Comparison of ENCODE assay signal across 25 cellular contexts in the genomic region with DNA sequence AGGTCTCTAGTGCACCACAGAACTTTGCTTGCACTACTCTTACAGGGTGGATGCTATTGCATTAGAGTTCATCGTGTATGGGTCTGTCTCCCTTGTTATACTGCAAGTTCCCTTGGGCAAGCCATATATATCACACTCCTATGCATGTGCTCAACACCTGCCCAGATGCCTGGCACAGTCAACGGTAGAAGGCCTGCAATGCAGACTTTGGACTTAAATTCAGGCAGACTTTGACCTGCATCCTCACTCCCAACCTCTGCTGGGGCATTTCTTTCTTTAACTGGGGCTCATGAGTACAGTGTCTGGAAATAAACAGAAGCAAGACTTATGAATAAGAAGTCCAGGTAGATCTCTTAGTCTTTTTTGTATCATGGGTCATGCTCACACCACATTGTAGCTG.
"Had no signal": no experiment of that assay in that cellular context is flagged by ENCODE, and none has a peak within 500 bp of the region (broad histone marks: within the 10 kb centered on the region; RNA-seq: fewer than 3 reads in every experiment).

No MANE protein-coding gene starts in this region.

- H3K4me3 ChIP-seq: neural progenitor cell, ovary, psoas muscle, skin epidermis, stomach, thoracic aorta, thyroid gland, tibial nerve, upper lobe of left lung, vagina had no signal

- H3K9me3 ChIP-seq: ovary, psoas muscle, stomach, thoracic aorta, thyroid gland, tibial nerve, upper lobe of left lung, vagina had no signal

- DNase-seq: natural killer cell; occipital lobe; ovary; posterior cingulate gyrus; psoas muscle; right cardiac atrium; stimulated activated CD4-positive, alpha-beta T cell treated with anti-CD3 and anti-CD28 coated beads, Interleukin-15, amount 100 ng/mL, for 24 hours; stimulated activated CD4-positive, alpha-beta T cell treated with anti-CD3 and anti-CD28 coated beads, Interleukin-2, amount 100 ng/mL, for 24 hours; stimulated activated CD4-positive, alpha-beta T cell treated with anti-CD3 and anti-CD28 coated beads, Interleukin-2, amount 100 ng/mL, for 48 hours; stimulated activated CD4-positive, alpha-beta T cell treated with anti-CD3 and anti-CD28 coated beads, Interleukin-4, amount 100 ng/mL, for 24 hours; stimulated activated naive B cell treated with anti-CD40 and anti-IgM and Interleukin-4, amounts not matched to agents 10 μg/mL and 1 μg/mL and 100 μg/mL, for 72 hours; stimulated activated naive CD4-positive, alpha-beta T cell treated with Interleukin-2 at 50 U/mL for 16 hours; stomach; thyroid gland; trophoblast cell; upper lobe of left lung had no signal

- H3K4me1 ChIP-seq: neural progenitor cell, parathyroid adenoma, psoas muscle, thyroid gland, tibial nerve, upper lobe of left lung, vagina had no signal

- ATAC-seq: natural killer cell; psoas muscle; sciatic nerve; stimulated activated effector memory CD8-positive, alpha-beta T cell treated with anti-CD3 and anti-CD28 coated beads, Interleukin-12 subunit alpha, Interleukin-12 subunit beta, amount 100 ng/mL, for 72 hours; stimulated activated naive B cell treated with anti-CD40 and anti-IgM and Interleukin-4, amounts not matched to agents 10 μg/mL and 1 μg/mL and 100 μg/mL, for 72 hours had no signal

- H3K9ac ChIP-seq: neural progenitor cell, parathyroid adenoma had no signal

- H3K36me3 ChIP-seq: neural progenitor cell, ovary, stomach, thoracic aorta, thyroid gland, tibial nerve, upper lobe of left lung, vagina had no signal

- FAIRE-seq: urothelium cell line had no signal

- H3K4me2 ChIP-seq: neural progenitor cell had no signal

- H2AFZ ChIP-seq: neural progenitor cell, parathyroid adenoma had no signal

- H3K27me3 ChIP-seq: neural progenitor cell, ovary, stomach, thyroid gland, tibial nerve, upper lobe of left lung, vagina had no signal

- H3K79me2 ChIP-seq: parathyroid adenoma had no signal

- H3K27ac ChIP-seq: neural progenitor cell, ovary, parathyroid adenoma, psoas muscle, skin epidermis, stomach, thoracic aorta, thyroid gland, tibial nerve, vagina had no signal
